Comparison of ENCODE assay signal across 25 cellular contexts in the genomic region with DNA sequence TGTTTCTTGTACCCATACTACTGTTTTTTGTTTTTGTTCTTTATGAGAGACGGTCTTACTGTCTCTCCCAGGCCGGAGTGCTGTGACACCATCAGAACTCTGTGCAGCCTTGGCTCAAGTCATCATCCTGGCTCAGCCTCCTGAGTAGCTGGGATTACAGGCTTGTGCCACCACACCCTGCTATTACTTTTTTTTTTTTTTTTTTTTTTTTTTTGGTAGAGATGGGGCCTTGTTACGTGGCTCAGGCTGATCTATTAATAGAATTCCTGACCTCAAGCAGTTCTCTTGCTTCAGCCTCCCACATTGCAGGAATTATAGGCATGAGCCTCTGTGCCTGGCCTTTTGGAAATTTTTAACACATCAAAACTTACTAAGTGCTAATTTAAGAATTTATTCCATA. TPM values are rescaled to one million over a fixed set of nuclear protein-coding genes. Genes with fewer than 3 reads are reported as not detected.
DNase-seq lines count a peak whose midpoint lies in the region; ATAC-seq, FAIRE-seq and TF ChIP-seq lines count a peak whose summit lies in the region.
"Had no signal": no experiment of that assay in that cellular context is flagged by ENCODE, and none has a peak within 500 bp of the region (broad histone marks: within the 10 kb centered on the region; RNA-seq: fewer than 3 reads in every experiment).

No MANE protein-coding gene starts in this region.

- POLR2A ChIA-PET in AG04449 (lab: Yijun Ruan, JAX) = no interaction called here

- TF ChIP-seq CTCF in AG04449 (IDR thresholded peaks at IDR 0.05; ENCODE audit: insufficient read depth, low read length, missing control alignments) (no peak), fibroblast of pulmonary artery (IDR thresholded peaks at IDR 0.05; ENCODE audit: low read length, missing control alignments) (no peak), osteocyte (IDR thresholded peaks at IDR 0.05) (no peak)

- H3K27me3 ChIP-seq in adipocyte (replicated peaks; ENCODE audit: control insufficient read depth, insufficient read depth, low read length) = no peaks in the 10 kb centered on the region
- H3K27me3 ChIP-seq: right atrium auricular region, suprapubic skin, uterus had no signal

- H3K4me1 Mint-ChIP-seq in osteocyte (ENCODE audit: unreplicated experiment) = peaks cover 24% of the 10 kb centered on the region

- H3K9me3 Mint-ChIP-seq in osteocyte (ENCODE audit: unreplicated experiment) = peaks cover 9% of the 10 kb centered on the region

- peaks cover 45% of the 10 kb centered on the region for H3K4me1 ChIP-seq in adipocyte (ENCODE audit: control insufficient read depth, insufficient read depth, low read length)

- no peak overlapping the region for H3K4me3 ChIP-seq in AG04449 (ENCODE audit: low read depth, low read length)
- peak overlapping the region; percentile 48 for H3K4me3 ChIP-seq in adipocyte (ENCODE audit: low read length)
- H3K4me3 ChIP-seq in fibroblast of pulmonary artery (replicated peaks; ENCODE audit: low read depth, low read length) = no peak overlapping the region
- H3K4me3 ChIP-seq: right atrium auricular region, suprapubic skin, uterus had no signal

- no peak for ATAC-seq in GM21737 (IDR thresholded peaks at IDR 0.05; ENCODE audit: unreplicated experiment)
- no peak for ATAC-seq in HG02885 (IDR thresholded peaks at IDR 0.05; ENCODE audit: poor library complexity, unreplicated experiment)
- no peak for ATAC-seq in HG03432 (IDR thresholded peaks at IDR 0.05; ENCODE audit: unreplicated experiment)
- ATAC-seq: activated naive CD8-positive, alpha-beta T cell treated with anti-CD3 and anti-CD28 coated beads, Interleukin-2, amount 50 U/mL, for 24 hours had no signal

- DNase-seq in AG04449 (ENCODE audit: low read depth, low spot score) (peak; percentile 21), H54 (ENCODE audit: insufficient read length, low spot score) (peak; percentile 28), adipocyte (ENCODE audit: low read depth) (peak; percentile 40), fibroblast of pulmonary artery (ENCODE audit: low read depth) (peak; percentile 21), osteocyte (ENCODE audit: extremely low spot score, unreplicated experiment) (no peak)
- DNase-seq: activated CD4-positive, alpha-beta T cell treated with anti-CD3 and anti-CD28 coated beads, Interleukin-2, amount 50 U/mL, for 1 hour; activated CD8-positive, alpha-beta memory T cell treated with anti-CD3 and anti-CD28 coated beads, Interleukin-2, amount 50 U/mL, for 4 hours; activated effector memory CD4-positive, alpha-beta T cell treated with Interleukin-2 at 50 U/mL for 16 hours; activated naive CD8-positive, alpha-beta T cell treated with anti-CD3 and anti-CD28 coated beads, Interleukin-2, amount 50 U/mL, for 24 hours; GOT3; KBM-7; MV-4-11; NCI-H1694; NCI-H748 treated with DMSO at 0.1 percent for 48 hours; occipital lobe; SHP77; stimulated activated CD4-positive, alpha-beta T cell treated with anti-CD3 and anti-CD28 coated beads, Interleukin-15, amount 100 ng/mL, for 24 hours; uterus had no signal

- peaks cover 19% of the 10 kb centered on the region for H3K27me3 Mint-ChIP-seq in osteocyte (ENCODE audit: unreplicated experiment)

- H3K36me3 ChIP-seq in adipocyte (ENCODE audit: control insufficient read depth, insufficient read depth, low read length, severe bottlenecking) = no peaks in the 10 kb centered on the region
- H3K36me3 ChIP-seq: right atrium auricular region, uterus had no signal

- no peak overlapping the region for H3K4me3 Mint-ChIP-seq in osteocyte (ENCODE audit: unreplicated experiment)
- H3K4me3 Mint-ChIP-seq: activated naive CD8-positive, alpha-beta T cell treated with anti-CD3 and anti-CD28 coated beads, Interleukin-2, amount 50 U/mL, for 24 hours had no signal

- peak overlapping the region; percentile 83 for H3K9ac ChIP-seq in adipocyte (ENCODE audit: low read length)

- no peak for FAIRE-seq in H54 (lab: Jason Lieb, UNC)
- FAIRE-seq: G401.6, TTC549 had no signal

- no peak overlapping the region for H3K27ac Mint-ChIP-seq in osteocyte (ENCODE audit: unreplicated experiment)
- H3K27ac Mint-ChIP-seq: activated naive CD8-positive, alpha-beta T cell treated with anti-CD3 and anti-CD28 coated beads, Interleukin-2, amount 50 U/mL, for 24 hours had no signal

- TF ChIP-seq POLR2A in H54 (IDR thresholded peaks at IDR 0.05; ENCODE audit: low read depth, low read length) = no peak

- peaks cover 16% of the 10 kb centered on the region for H3K36me3 Mint-ChIP-seq in osteocyte (ENCODE audit: unreplicated experiment)

- H3K9me3 ChIP-seq in adipocyte (ENCODE audit: control insufficient read depth, low read length) = no peaks in the 10 kb centered on the region
- H3K9me3 ChIP-seq: right atrium auricular region, suprapubic skin had no signal

- CTCF ChIA-PET in AG04449 (lab: Yijun Ruan, JAX) = no interaction called here

RNA-seq across cellular contexts. Expression of gene ZNF304, which starts 2.9 kb away (rescaled TPM):
- 9.5 and 11.0 TPM in 2 replicates for total RNA-seq in osteocyte

RNA-seq across cellular contexts. Expression of gene TRAPPC2B, which starts 15.2 kb away (rescaled TPM):
- 10.9 and 13.4 TPM in 2 replicates for total RNA-seq in osteocyte

RNA-seq across cellular contexts. Expression of gene ZNF547, which starts 15.2 kb away (rescaled TPM):
- total RNA-seq in osteocyte = 3.4 and 5.5 TPM in 2 replicates

RNA-seq across cellular contexts. Expression of gene ZNF543, which starts 27.9 kb away (rescaled TPM):
- total RNA-seq in osteocyte = 7.1 and 7.3 TPM in 2 replicates

RNA-seq across cellular contexts. Expression of gene ZNF548, which starts 41.5 kb away (rescaled TPM):
- total RNA-seq in osteocyte = 18.3 and 19.8 TPM in 2 replicates
